In the genomic region with DNA sequence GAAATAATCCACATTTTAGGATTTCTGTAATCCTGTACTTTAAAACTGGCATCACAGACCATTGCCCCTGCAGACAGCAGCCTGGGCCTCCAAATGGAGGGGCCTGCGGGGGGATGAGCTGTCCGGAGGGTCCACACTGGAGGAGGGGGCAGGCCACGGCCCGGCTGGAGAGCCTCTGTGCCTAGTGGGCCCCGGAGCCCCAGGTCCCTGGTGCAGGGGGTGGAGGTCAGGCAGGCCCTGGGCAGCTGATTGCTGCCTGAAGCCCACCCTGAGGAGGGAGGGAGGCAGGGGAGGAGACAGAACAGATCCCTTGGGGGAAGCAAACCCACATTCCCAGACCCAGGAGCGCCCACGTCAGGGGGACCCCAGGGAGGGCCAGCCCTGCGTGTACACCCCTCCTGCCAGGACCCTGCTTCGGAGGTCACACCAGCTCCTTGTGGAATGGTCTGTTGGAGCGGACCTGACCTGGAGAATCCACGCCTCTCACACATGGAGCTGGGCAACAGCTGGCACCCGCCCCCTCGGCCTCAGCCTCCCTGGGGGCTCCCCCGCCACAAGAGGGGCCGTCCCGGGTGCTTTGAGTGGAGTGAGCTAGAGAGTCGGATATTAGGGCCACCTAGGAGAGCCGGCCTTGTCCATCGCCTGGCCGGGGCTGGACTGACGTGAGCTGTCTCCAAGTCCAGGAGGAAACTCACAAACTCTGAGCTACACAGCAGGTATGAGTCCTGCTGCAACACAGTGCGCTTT, we compare ENCODE assay signal across 9 cellular contexts. TPM values are rescaled to one million over a fixed set of nuclear protein-coding genes. Genes with fewer than 3 reads are reported as not detected.
DNase-seq lines count a peak whose midpoint lies in the region; ATAC-seq and TF ChIP-seq lines count a peak whose summit lies in the region.
"Had no signal": no experiment of that assay in that cellular context is flagged by ENCODE, and none has a peak within 500 bp of the region (broad histone marks: within the 10 kb centered on the region; RNA-seq: fewer than 3 reads in every experiment).

No MANE protein-coding gene starts in this region.

- peak overlapping the region in 4 of 11 experiments; percentile 8 to 37 (median 30); a peak in 2 of 22 replicates for H3K27ac ChIP-seq in BLaER1 treated with 17β-estradiol and CSF1 and Interleukin-3, amounts not matched to agents 10 nM and 100 nM
- H3K27ac ChIP-seq in colonic mucosa (no peak overlapping the region), psoas muscle (peak overlapping the region; percentile 41), upper lobe of right lung (peak overlapping the region; percentile 6)
- H3K27ac ChIP-seq: A549 had no signal

- no peaks in the 10 kb centered on the region for H3K36me3 ChIP-seq in BLaER1 treated with 17β-estradiol and CSF1 and Interleukin-3, amounts not matched to agents 10 nM and 100 nM
- H3K36me3 ChIP-seq in colonic mucosa (no peaks in the 10 kb centered on the region), psoas muscle (ENCODE audit: insufficient read depth in 1 of 2, low read depth in 1 of 2) (no peaks in the 10 kb centered on the region), upper lobe of right lung (no peaks in the 10 kb centered on the region)

- no peak overlapping the region for H3K4me3 ChIP-seq in BLaER1 treated with 17β-estradiol and CSF1 and Interleukin-3, amounts not matched to agents 10 nM and 100 nM
- H3K4me3 ChIP-seq in colonic mucosa (no peak overlapping the region), psoas muscle (no peak overlapping the region), upper lobe of right lung (no peak overlapping the region)
- H3K4me3 ChIP-seq: A549 had no signal

- H3K4me2 ChIP-seq in BLaER1 treated with 17β-estradiol and CSF1 and Interleukin-3, amounts not matched to agents 10 nM and 100 nM = peak overlapping the region; percentile 70 to 94 (median 86)
- H3K4me2 ChIP-seq: A549 had no signal

- no peaks in the 10 kb centered on the region; a peak in 1 of 22 replicates for H4K20me1 ChIP-seq in BLaER1 treated with 17β-estradiol and CSF1 and Interleukin-3, amounts not matched to agents 10 nM and 100 nM

- intact Hi-C loops in colonic mucosa (cut with DNase I) (no loop called here), psoas muscle (cut with DNase I) (no loop called here), upper lobe of right lung (cut with DNase I) (no loop called here)

- H3K27me3 ChIP-seq in BLaER1 treated with 17β-estradiol and CSF1 and Interleukin-3, amounts not matched to agents 10 nM and 100 nM = peaks cover 0 to 38% (median 6%) of the 10 kb centered on the region in 11 experiments; a peak in 14 of 22 replicates
- H3K27me3 ChIP-seq in colonic mucosa (no peaks in the 10 kb centered on the region), psoas muscle (ENCODE audit: insufficient read depth in 3 of 3, low read length in 2 of 3) (no peaks in the 10 kb centered on the region), upper lobe of right lung (no peaks in the 10 kb centered on the region)

- WGBS in psoas muscle, 3 donors = 86 to 92% (median 87%) methylated on average over 22 of the region's 22 CpGs

- DNase-seq in colonic mucosa = peak; percentile 13
- DNase-seq in psoas muscle = no peak
- no peak for DNase-seq in upper lobe of right lung
- no peak for DNase-seq in AML-193 (lab: John Stamatoyannopoulos, UW)
- DNase-seq: CD4-positive, CD25-positive, alpha-beta regulatory T cell had no signal

- H3K4me1 ChIP-seq in BLaER1 treated with 17β-estradiol and CSF1 and Interleukin-3, amounts not matched to agents 10 nM and 100 nM = peaks cover 39 to 68% (median 54%) of the 10 kb centered on the region in 10 experiments
- no peaks in the 10 kb centered on the region for H3K4me1 ChIP-seq in colonic mucosa
- peaks cover 13% of the 10 kb centered on the region for H3K4me1 ChIP-seq in psoas muscle
- no peaks in the 10 kb centered on the region for H3K4me1 ChIP-seq in upper lobe of right lung
- H3K4me1 ChIP-seq: A549 had no signal

- peak overlapping the region in 9 of 11 experiments; percentile 19 to 54 (median 34); a peak in 11 of 22 replicates for H3K9ac ChIP-seq in BLaER1 treated with 17β-estradiol and CSF1 and Interleukin-3, amounts not matched to agents 10 nM and 100 nM
- H3K9ac ChIP-seq in colonic mucosa (ENCODE audit: low read depth in 2 of 2, low read length in 2 of 2) = peak overlapping the region in 1 of 2 donors; percentile 24

- TF ChIP-seq CTCF in colonic mucosa (IDR thresholded peaks at IDR 0.05) = no peak
- TF ChIP-seq CTCF in psoas muscle (IDR thresholded peaks at IDR 0.05) = no peak
- no peak for TF ChIP-seq CTCF in upper lobe of right lung (IDR thresholded peaks at IDR 0.05)

- ATAC-seq in psoas muscle (no peak), upper lobe of right lung (no peak), GM18858 (IDR thresholded peaks at IDR 0.05; ENCODE audit: unreplicated experiment) (no peak)
- ATAC-seq: A549, HCT116 had no signal

- no peaks in the 10 kb centered on the region for H3K9me3 ChIP-seq in BLaER1 treated with 17β-estradiol and CSF1 and Interleukin-3, amounts not matched to agents 10 nM and 100 nM (replicated peaks in 1 of 11)
- H3K9me3 ChIP-seq in colonic mucosa (no peaks in the 10 kb centered on the region), psoas muscle (no peaks in the 10 kb centered on the region), upper lobe of right lung (no peaks in the 10 kb centered on the region)
- H3K9me3 ChIP-seq: A549 had no signal

RNA-seq across cellular contexts. Expression of a gene that starts 12.2 kb away (rescaled TPM):
- total RNA-seq in colonic mucosa = 10 to 100 TPM; 18.5 to 18.9 TPM
- 10 to 100 TPM; 28.1 to 47.6 (median 43.6) TPM for total RNA-seq in psoas muscle
- polyA plus RNA-seq in psoas muscle = 10 to 100 TPM; 15.6 to 18.3 (median 16.5) TPM
- total RNA-seq in upper lobe of right lung = 58.8 TPM
- total RNA-seq: CD4-positive, CD25-positive, alpha-beta regulatory T cell had no signal
- polyA plus RNA-seq: CD4-positive, CD25-positive, alpha-beta regulatory T cell had no signal
